9 cellular contexts compared by ENCODE assay signal in the genomic region with DNA sequence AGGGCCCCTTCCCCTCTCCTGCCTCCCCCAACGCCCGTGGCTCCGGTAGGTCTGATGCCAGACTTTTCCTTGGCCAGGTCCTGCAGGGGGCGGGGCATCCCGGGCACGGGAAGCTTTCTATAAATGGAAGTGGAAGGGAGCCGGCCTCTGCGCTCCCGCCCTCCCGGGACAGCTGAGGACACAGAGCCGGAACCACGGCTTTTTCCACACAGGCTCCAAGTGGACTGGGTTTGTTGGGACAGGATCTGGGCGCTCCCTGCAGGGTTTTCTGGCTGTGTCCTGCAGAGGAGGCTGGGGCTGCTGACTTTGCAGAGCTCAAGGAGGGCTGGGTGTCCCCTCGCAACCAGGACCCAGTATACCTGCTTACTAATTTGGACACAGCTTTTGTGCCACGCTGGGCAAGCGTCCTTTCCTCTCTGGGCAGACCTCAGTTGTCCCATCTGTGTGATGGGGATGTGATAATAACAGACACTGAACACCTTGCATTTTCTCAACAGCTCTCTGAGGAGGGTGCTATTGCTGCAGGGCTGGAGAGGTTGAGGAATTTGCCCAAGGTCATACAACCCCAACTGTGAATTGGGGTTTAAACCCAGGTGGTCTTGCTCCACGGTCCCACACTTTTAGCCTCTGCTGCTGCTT. TPM values are rescaled to one million over a fixed set of nuclear protein-coding genes. Genes with fewer than 3 reads are reported as not detected.
A peak's percentile ranks its signal among the peaks of the same experiment; 100 is the strongest.
DNase-seq lines count a peak whose midpoint lies in the region; ATAC-seq and TF ChIP-seq lines count a peak whose summit lies in the region.
"Had no signal": no experiment of that assay in that cellular context is flagged by ENCODE, and none has a peak within 500 bp of the region (broad histone marks: within the 10 kb centered on the region; RNA-seq: fewer than 3 reads in every experiment).

No MANE protein-coding gene starts in this region.

- no peaks in the 10 kb centered on the region for H3K36me3 Mint-ChIP-seq in mesothelial cell of epicardium
- H3K36me3 Mint-ChIP-seq: activated naive CD8-positive, alpha-beta T cell had no signal

- peak overlapping the region; percentile 66 for H3K27ac Mint-ChIP-seq in mesothelial cell of epicardium
- H3K27ac Mint-ChIP-seq: activated naive CD8-positive, alpha-beta T cell had no signal

- no peak overlapping the region for H3K4me2 ChIP-seq in OCI-LY7 (ENCODE audit: low read length)

- no peaks in the 10 kb centered on the region for H3K9me3 Mint-ChIP-seq in mesothelial cell of epicardium

- peak overlapping the region; percentile 44 for H3K4me3 Mint-ChIP-seq in mesothelial cell of epicardium
- H3K4me3 Mint-ChIP-seq: activated naive CD8-positive, alpha-beta T cell had no signal

- no peaks in the 10 kb centered on the region for H3K36me3 ChIP-seq in OCI-LY7 (ENCODE audit: insufficient read depth, low read length)

- H3K9me3 ChIP-seq in OCI-LY7 (ENCODE audit: low read length) = no peaks in the 10 kb centered on the region

- H3K27ac ChIP-seq in OCI-LY7 (ENCODE audit: low read depth, low read length, poor library complexity, severe bottlenecking) = no peak overlapping the region

- no TSS peak for BruUV-seq in OCI-LY7 (replicated peaks; lab: Mats Ljungman, UMichigan)

- no peaks in the 10 kb centered on the region for H3K27me3 Mint-ChIP-seq in mesothelial cell of epicardium (ENCODE audit: low read depth)
- H3K27me3 Mint-ChIP-seq: activated naive CD8-positive, alpha-beta T cell had no signal

- H3K4me1 ChIP-seq in OCI-LY7 (ENCODE audit: insufficient read depth, low read length, poor library complexity, severe bottlenecking) = no peaks in the 10 kb centered on the region

- no peaks in the 10 kb centered on the region for H4K20me1 ChIP-seq in OCI-LY7 (ENCODE audit: insufficient read depth, low read length)

- no peaks in the 10 kb centered on the region for H3K79me2 ChIP-seq in OCI-LY7 (ENCODE audit: insufficient read depth, low read depth, low read length)

- CTCF ChIA-PET in OCI-LY7 (lab: Charles Lee; ENCODE audit: unreplicated experiment) = interaction anchor here (0.6 kb wide), 1 partner anchor 32 kb away, joined by 3 read pairs; no protein-coding TSS in a partner anchor

- no peak for ATAC-seq in HG03196 (IDR thresholded peaks at IDR 0.05; ENCODE audit: unreplicated experiment)

- peak; percentile 26 for DNase-seq in DMS 273 treated with DMSO at 0.1 percent for 48 hours (lab: John Stamatoyannopoulos, UW)
- DNase-seq in NCI-H345 treated with DMSO at 0.1 percent for 48 hours (lab: John Stamatoyannopoulos, UW; ENCODE audit: unreplicated experiment) = peak; percentile 4
- peak; percentile 55 for DNase-seq in epidermal melanocyte (ENCODE audit: insufficient read length, low spot score)
- DNase-seq in mesothelial cell of epicardium (ENCODE audit: low spot score in 2 of 2, unreplicated experiment in 2 of 2) = peak in 1 of 2 experiments; percentile 73
- DNase-seq in activated gamma-delta T cell treated with Interleukin-2 at 50 U/mL for 16 hours = no peak
- no peak for DNase-seq in OCI-LY7 (ENCODE audit: low spot score)
- DNase-seq in SKM-1 (lab: John Stamatoyannopoulos, UW; ENCODE audit: unreplicated experiment) = no peak

- H3K4me3 ChIP-seq in OCI-LY7 (ENCODE audit: low read depth, low read length, poor library complexity, severe bottlenecking) = no peak overlapping the region

- intact Hi-C loops in OCI-LY7 (cut with micrococcal nuclease; ENCODE audit: unreplicated experiment) = no loop called here

- no peak for TF ChIP-seq CTCF in mesothelial cell of epicardium (IDR thresholded peaks at IDR 0.05; ENCODE audit: unreplicated experiment)
- no peak for TF ChIP-seq CTCF in OCI-LY7 (conservative IDR thresholded peaks at IDR 0.05; ENCODE audit: low read length)

- POLR2A ChIA-PET in OCI-LY7 (lab: Charles Lee) = no interaction called here

- no peaks in the 10 kb centered on the region for H3K9me2 ChIP-seq in OCI-LY7 (ENCODE audit: insufficient read depth, low read length)

- peaks cover 12% of the 10 kb centered on the region for H3K4me1 Mint-ChIP-seq in mesothelial cell of epicardium

- H2AFZ ChIP-seq in OCI-LY7 (ENCODE audit: low read length) = no peak overlapping the region

RNA-seq across cellular contexts. Expression of a gene that starts 1.8 kb away (rescaled TPM):
- total RNA-seq in mesothelial cell of epicardium = 0.07 TPM in 1 of 3 replicates, not detected in the others
- 0.18 and 0.22 TPM in 2 replicates for total RNA-seq in OCI-LY7 (2014; rRNA removed; shearing (Covaris generic))
- total RNA-seq in OCI-LY7 (2022) = 0.66 and 0.97 TPM in 2 replicates

RNA-seq across cellular contexts. Expression of a gene that starts 56.4 kb away (rescaled TPM):
- 106 to 111 TPM (median 108 TPM) in 3 replicates for total RNA-seq in mesothelial cell of epicardium
- total RNA-seq in OCI-LY7 (2014; rRNA removed; shearing (Covaris generic)) = not detected in 2 replicates
- total RNA-seq in OCI-LY7 (2022) = not detected in 2 replicates

Comparison
In these comparisons a context has a peak if more than half of its experiments do, and no peak if none do; other contexts are left out.
1. DNase-seq: peak in DMS 273 treated with DMSO at 0.1 percent for 48 hours (single experiment), NCI-H345 treated with DMSO at 0.1 percent for 48 hours (single experiment) and epidermal melanocyte (single experiment); none in activated gamma-delta T cell treated with Interleukin-2 at 50 U/mL for 16 hours (single experiment), OCI-LY7 (single experiment) and SKM-1 (single experiment).
2. RNA of a gene that starts 56.4 kb away (total RNA-seq): 106 to 111 TPM in mesothelial cell of epicardium; not detected in OCI-LY7; every median in the first group is over 10 times any median in the second.